Comparison of ENCODE assay signal across 1 cellular context in genomic region chr12:52036587-52037171, GRCh38.
TF ChIP-seq lines count a peak whose summit lies in the region.

No MANE protein-coding gene starts in this region.

TF ChIP-seq in HepG2, 621 proteins besides CTCF, POLR2A, EP300 and RAD21 (continued from another document and continues in another):
- no peak for TF ChIP-seq KIAA2018 (CRISPR knock-in tag; IDR thresholded peaks at IDR 0.05; ENCODE audit: borderline replicate concordance)
- TF ChIP-seq POLR2G (IDR thresholded peaks at IDR 0.05; ENCODE audit: low read depth, low read length): no peak
- no peak for TF ChIP-seq ZNF235 (CRISPR knock-in tag; IDR thresholded peaks at IDR 0.05; ENCODE audit: borderline replicate concordance)
- TF ChIP-seq ZNF3 (CRISPR knock-in tag; IDR thresholded peaks at IDR 0.05): no peak
- TF ChIP-seq HNF4A (CRISPR knock-in tag; IDR thresholded peaks at IDR 0.05): no peak
- no peak for TF ChIP-seq ZNF343 (CRISPR knock-in tag; IDR thresholded peaks at IDR 0.05)
- TF ChIP-seq ZNF432 (CRISPR knock-in tag; IDR thresholded peaks at IDR 0.05; ENCODE audit: borderline replicate concordance): no peak
- no peak for TF ChIP-seq NR2F2 (IDR thresholded peaks at IDR 0.05; ENCODE audit: borderline replicate concordance, low read depth)
- TF ChIP-seq FOXM1 (CRISPR knock-in tag; IDR thresholded peaks at IDR 0.05): no peak
- no peak for TF ChIP-seq THRA (CRISPR knock-in tag; IDR thresholded peaks at IDR 0.05; ENCODE audit: borderline replicate concordance)
- no peak for TF ChIP-seq CHD4 (IDR thresholded peaks at IDR 0.05; ENCODE audit: borderline replicate concordance, low read length)
- TF ChIP-seq FOXA3 (CRISPR knock-in tag; IDR thresholded peaks at IDR 0.05): no peak
- TF ChIP-seq ZNF777 (CRISPR knock-in tag; IDR thresholded peaks at IDR 0.05): no peak
- TF ChIP-seq ZNF274 (CRISPR knock-in tag; IDR thresholded peaks at IDR 0.05): no peak
- TF ChIP-seq NFRKB (IDR thresholded peaks at IDR 0.05): no peak
- TF ChIP-seq ZNF761 (CRISPR knock-in tag; conservative IDR thresholded peaks at IDR 0.05): no peak
- no peak for TF ChIP-seq ARHGAP35 (CRISPR knock-in tag; IDR thresholded peaks at IDR 0.05; ENCODE audit: borderline replicate concordance)
- TF ChIP-seq GLMP (CRISPR knock-in tag; IDR thresholded peaks at IDR 0.05; ENCODE audit: borderline replicate concordance): no peak
- no peak for TF ChIP-seq JDP2 (CRISPR knock-in tag; IDR thresholded peaks at IDR 0.05; ENCODE audit: borderline replicate concordance)
- TF ChIP-seq ZNF317 (CRISPR knock-in tag; IDR thresholded peaks at IDR 0.05): no peak
- TF ChIP-seq REPIN1 (CRISPR knock-in tag; IDR thresholded peaks at IDR 0.05; ENCODE audit: borderline replicate concordance, low read depth): no peak
- TF ChIP-seq TIGD3 (CRISPR knock-in tag; IDR thresholded peaks at IDR 0.05; ENCODE audit: borderline replicate concordance): no peak
- TF ChIP-seq ZEB1 (IDR thresholded peaks at IDR 0.05; ENCODE audit: insufficient replicate concordance, low read depth): peak; percentile 10
- TF ChIP-seq HBP1 (CRISPR knock-in tag; IDR thresholded peaks at IDR 0.05; ENCODE audit: low read depth): 0 out of 2 replicates have a peak, but pooled peaks have one; percentile 48
- TF ChIP-seq DMAP1 (CRISPR knock-in tag; IDR thresholded peaks at IDR 0.05): no peak
- no peak for TF ChIP-seq U2AF1 (optimal IDR thresholded peaks at IDR 0.05; ENCODE audit: low read depth, low read length)
- TF ChIP-seq ZFP62 (CRISPR knock-in tag; IDR thresholded peaks at IDR 0.05): no peak
- no peak for TF ChIP-seq ZMAT5 (CRISPR knock-in tag; IDR thresholded peaks at IDR 0.05; ENCODE audit: borderline replicate concordance, low read depth)
- no peak for TF ChIP-seq SNRNP70 (IDR thresholded peaks at IDR 0.05; ENCODE audit: low read depth, low read length)
- no peak for TF ChIP-seq ZNF234 (CRISPR knock-in tag; conservative IDR thresholded peaks at IDR 0.05)
- TF ChIP-seq ZNF746 (CRISPR knock-in tag; IDR thresholded peaks at IDR 0.05): no peak
- no peak for TF ChIP-seq ZNF704 (CRISPR knock-in tag; IDR thresholded peaks at IDR 0.05; ENCODE audit: borderline replicate concordance)
- TF ChIP-seq SCMH1 (CRISPR knock-in tag; IDR thresholded peaks at IDR 0.05; ENCODE audit: borderline replicate concordance): no peak
- TF ChIP-seq SETDB1 (CRISPR knock-in tag; IDR thresholded peaks at IDR 0.05; ENCODE audit: borderline replicate concordance): no peak
- no peak for TF ChIP-seq ZBTB38 (CRISPR knock-in tag; IDR thresholded peaks at IDR 0.05)
- TF ChIP-seq ZNF597 (CRISPR knock-in tag; IDR thresholded peaks at IDR 0.05): no peak
- 0 out of 2 replicates have a peak, but pooled peaks have one; percentile 14 for TF ChIP-seq RXRA (CRISPR knock-in tag; IDR thresholded peaks at IDR 0.05)
- no peak for TF ChIP-seq TOE1 (CRISPR knock-in tag; IDR thresholded peaks at IDR 0.05)
- no peak for TF ChIP-seq MED8 (CRISPR knock-in tag; IDR thresholded peaks at IDR 0.05; ENCODE audit: insufficient replicate concordance)
- peak; percentile 50; the same call in 1 of the 2 replicates for TF ChIP-seq ETV5 (CRISPR knock-in tag; IDR thresholded peaks at IDR 0.05; ENCODE audit: borderline replicate concordance)
- no peak for TF ChIP-seq ZNF615 (CRISPR knock-in tag; IDR thresholded peaks at IDR 0.05; ENCODE audit: borderline replicate concordance)
- TF ChIP-seq SP1 (IDR thresholded peaks at IDR 0.05): no peak
- no peak for TF ChIP-seq SP1 (CRISPR knock-in tag; IDR thresholded peaks at IDR 0.05)
- 0 out of 2 replicates have a peak, but pooled peaks have one; percentile 27 for TF ChIP-seq ZBED4 (CRISPR knock-in tag; IDR thresholded peaks at IDR 0.05; ENCODE audit: borderline replicate concordance)
- no peak for TF ChIP-seq TBX3 (IDR thresholded peaks at IDR 0.05; ENCODE audit: borderline replicate concordance)
- TF ChIP-seq MBD4 (IDR thresholded peaks at IDR 0.05; ENCODE audit: borderline replicate concordance, low read length): no peak
- TF ChIP-seq ZBTB21 (CRISPR knock-in tag; IDR thresholded peaks at IDR 0.05): no peak; the same call in 1 of the 2 replicates
- no peak for TF ChIP-seq IRF2 (CRISPR knock-in tag; IDR thresholded peaks at IDR 0.05)
- TF ChIP-seq ZNF329 (CRISPR knock-in tag; IDR thresholded peaks at IDR 0.05; ENCODE audit: low read depth): no peak
